1 cellular context compared by ENCODE assay signal in the genomic region with DNA sequence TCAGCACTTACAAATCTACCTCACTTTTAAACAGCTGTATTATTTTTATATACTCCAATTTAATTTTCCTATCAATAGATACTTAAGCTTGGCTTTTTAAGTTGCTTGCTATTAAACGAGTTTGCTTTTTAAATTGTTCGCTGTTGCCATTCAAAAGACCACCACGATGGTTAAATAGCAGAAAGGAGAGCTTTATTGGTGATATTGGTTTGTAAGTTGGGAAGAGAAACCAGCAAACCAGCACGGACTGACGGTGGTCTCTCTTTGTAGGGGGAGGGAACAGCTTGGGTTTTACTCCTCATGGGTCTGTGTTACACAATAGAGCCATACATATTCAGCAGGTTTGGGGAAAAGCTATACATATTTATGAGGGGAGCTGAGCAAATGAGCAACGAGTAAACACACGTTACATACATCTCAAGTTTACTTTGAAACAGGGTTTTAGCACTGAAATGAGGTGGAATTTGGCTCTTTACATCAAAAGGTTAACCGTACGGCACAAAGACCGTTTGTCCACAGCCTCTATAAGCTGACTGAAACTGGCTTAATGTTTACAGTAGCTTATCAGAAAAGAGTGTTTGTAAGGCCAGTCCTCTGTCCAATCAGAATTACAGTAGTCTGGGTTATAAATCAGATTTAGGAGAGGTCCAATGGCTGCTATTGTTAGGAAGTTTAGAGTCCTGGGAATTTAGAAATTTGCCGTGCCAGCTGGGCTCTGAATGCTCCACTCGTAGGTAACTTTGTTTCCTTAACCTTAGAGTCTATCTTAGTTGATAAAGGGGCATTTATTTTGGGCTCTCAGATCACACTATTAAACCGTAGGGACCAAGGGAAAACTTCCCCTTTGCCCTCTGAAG.
TF ChIP-seq lines count a peak whose summit lies in the region.

No MANE protein-coding gene starts in this region.

TF ChIP-seq in HepG2, 621 proteins besides CTCF, POLR2A, EP300 and RAD21 (continued from another document and continues in another):
- TF ChIP-seq, protein P1, sequence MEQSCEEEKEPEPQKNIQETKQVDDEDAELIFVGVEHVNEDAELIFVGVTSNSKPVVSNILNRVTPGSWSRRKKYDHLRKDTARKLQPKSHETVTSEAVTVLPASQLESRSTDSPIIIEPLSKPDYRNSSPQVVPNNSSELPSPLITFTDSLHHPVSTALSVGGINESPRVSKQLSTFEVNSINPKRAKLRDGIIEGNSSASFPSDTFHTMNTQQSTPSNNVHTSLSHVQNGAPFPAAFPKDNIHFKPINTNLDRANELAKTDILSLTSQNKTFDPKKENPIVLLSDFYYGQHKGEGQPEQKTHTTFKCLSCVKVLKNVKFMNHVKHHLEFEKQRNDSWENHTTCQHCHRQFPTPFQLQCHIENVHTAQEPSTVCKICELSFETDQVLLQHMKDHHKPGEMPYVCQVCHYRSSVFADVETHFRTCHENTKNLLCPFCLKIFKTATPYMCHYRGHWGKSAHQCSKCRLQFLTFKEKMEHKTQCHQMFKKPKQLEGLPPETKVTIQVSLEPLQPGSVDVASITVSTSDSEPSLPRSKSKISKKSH (CRISPR knock-in tag; IDR thresholded peaks at IDR 0.05; ENCODE audit: borderline replicate concordance), result no peak
- TF ChIP-seq IRX3 (CRISPR knock-in tag; IDR thresholded peaks at IDR 0.05; ENCODE audit: borderline replicate concordance, low read depth), result peak; percentile 74; the same call in 1 of the 2 replicates
- TF ChIP-seq TSC22D2 (CRISPR knock-in tag; IDR thresholded peaks at IDR 0.05; ENCODE audit: borderline replicate concordance), result peak; percentile 94; the same call in 1 of the 2 replicates
- TF ChIP-seq RBAK (CRISPR knock-in tag; IDR thresholded peaks at IDR 0.05), result peak; percentile 77; the same call in 1 of the 2 replicates
- TF ChIP-seq CBFB (CRISPR knock-in tag; IDR thresholded peaks at IDR 0.05), result peak; percentile 89
- peak; percentile 72 for TF ChIP-seq HOXA5 (CRISPR knock-in tag; IDR thresholded peaks at IDR 0.05)
- no peak for TF ChIP-seq MED13 (CRISPR knock-in tag; IDR thresholded peaks at IDR 0.05)
- TF ChIP-seq, protein P2, sequence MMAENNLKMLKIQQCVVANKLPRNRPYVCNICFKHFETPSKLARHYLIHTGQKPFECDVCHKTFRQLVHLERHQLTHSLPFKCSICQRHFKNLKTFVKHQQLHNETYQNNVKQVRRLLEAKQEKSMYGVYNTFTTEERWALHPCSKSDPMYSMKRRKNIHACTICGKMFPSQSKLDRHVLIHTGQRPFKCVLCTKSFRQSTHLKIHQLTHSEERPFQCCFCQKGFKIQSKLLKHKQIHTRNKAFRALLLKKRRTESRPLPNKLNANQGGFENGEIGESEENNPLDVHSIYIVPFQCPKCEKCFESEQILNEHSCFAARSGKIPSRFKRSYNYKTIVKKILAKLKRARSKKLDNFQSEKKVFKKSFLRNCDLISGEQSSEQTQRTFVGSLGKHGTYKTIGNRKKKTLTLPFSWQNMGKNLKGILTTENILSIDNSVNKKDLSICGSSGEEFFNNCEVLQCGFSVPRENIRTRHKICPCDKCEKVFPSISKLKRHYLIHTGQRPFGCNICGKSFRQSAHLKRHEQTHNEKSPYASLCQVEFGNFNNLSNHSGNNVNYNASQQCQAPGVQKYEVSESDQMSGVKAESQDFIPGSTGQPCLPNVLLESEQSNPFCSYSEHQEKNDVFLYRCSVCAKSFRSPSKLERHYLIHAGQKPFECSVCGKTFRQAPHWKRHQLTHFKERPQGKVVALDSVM (CRISPR knock-in tag; IDR thresholded peaks at IDR 0.05), result peak; percentile 40; the same call in 1 of the 2 replicates
- no peak for TF ChIP-seq POLR2AphosphoS2 (IDR thresholded peaks at IDR 0.05; ENCODE audit: low read depth, low read length)
- TF ChIP-seq MXI1 (IDR thresholded peaks at IDR 0.05; ENCODE audit: borderline replicate concordance, low read depth, low read length), result peak; percentile 51; the same call in 1 of the 3 replicates
- no peak for TF ChIP-seq ZNF850 (CRISPR knock-in tag; conservative IDR thresholded peaks at IDR 0.05)
- TF ChIP-seq SALL2 (CRISPR knock-in tag; IDR thresholded peaks at IDR 0.05), result no peak
- peak; percentile 80; the same call in 1 of the 2 replicates for TF ChIP-seq ZNF343 (CRISPR knock-in tag; IDR thresholded peaks at IDR 0.05)
- TF ChIP-seq, protein P3, sequence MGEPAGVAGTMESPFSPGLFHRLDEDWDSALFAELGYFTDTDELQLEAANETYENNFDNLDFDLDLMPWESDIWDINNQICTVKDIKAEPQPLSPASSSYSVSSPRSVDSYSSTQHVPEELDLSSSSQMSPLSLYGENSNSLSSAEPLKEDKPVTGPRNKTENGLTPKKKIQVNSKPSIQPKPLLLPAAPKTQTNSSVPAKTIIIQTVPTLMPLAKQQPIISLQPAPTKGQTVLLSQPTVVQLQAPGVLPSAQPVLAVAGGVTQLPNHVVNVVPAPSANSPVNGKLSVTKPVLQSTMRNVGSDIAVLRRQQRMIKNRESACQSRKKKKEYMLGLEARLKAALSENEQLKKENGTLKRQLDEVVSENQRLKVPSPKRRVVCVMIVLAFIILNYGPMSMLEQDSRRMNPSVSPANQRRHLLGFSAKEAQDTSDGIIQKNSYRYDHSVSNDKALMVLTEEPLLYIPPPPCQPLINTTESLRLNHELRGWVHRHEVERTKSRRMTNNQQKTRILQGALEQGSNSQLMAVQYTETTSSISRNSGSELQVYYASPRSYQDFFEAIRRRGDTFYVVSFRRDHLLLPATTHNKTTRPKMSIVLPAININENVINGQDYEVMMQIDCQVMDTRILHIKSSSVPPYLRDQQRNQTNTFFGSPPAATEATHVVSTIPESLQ (CRISPR knock-in tag; conservative IDR thresholded peaks at IDR 0.05), result no peak
- TF ChIP-seq SMAD1 (CRISPR knock-in tag; IDR thresholded peaks at IDR 0.05; ENCODE audit: borderline replicate concordance, low read depth), result no peak
- TF ChIP-seq ZNF510 (CRISPR knock-in tag; IDR thresholded peaks at IDR 0.05; ENCODE audit: low read depth), result peak; percentile 74; the same call in 1 of the 2 replicates
- no peak; the same call in 1 of the 2 replicates for TF ChIP-seq ZNF772 (CRISPR knock-in tag; IDR thresholded peaks at IDR 0.05)
- no peak for TF ChIP-seq FLYWCH1 (CRISPR knock-in tag; IDR thresholded peaks at IDR 0.05)
- TF ChIP-seq PHF5A (CRISPR knock-in tag; IDR thresholded peaks at IDR 0.05; ENCODE audit: low read depth, unreplicated experiment), result peak; percentile 83
- no peak; the same call in 1 of the 2 replicates for TF ChIP-seq ZNF747 (CRISPR knock-in tag; IDR thresholded peaks at IDR 0.05; ENCODE audit: borderline replicate concordance)
- TF ChIP-seq, protein P4, sequence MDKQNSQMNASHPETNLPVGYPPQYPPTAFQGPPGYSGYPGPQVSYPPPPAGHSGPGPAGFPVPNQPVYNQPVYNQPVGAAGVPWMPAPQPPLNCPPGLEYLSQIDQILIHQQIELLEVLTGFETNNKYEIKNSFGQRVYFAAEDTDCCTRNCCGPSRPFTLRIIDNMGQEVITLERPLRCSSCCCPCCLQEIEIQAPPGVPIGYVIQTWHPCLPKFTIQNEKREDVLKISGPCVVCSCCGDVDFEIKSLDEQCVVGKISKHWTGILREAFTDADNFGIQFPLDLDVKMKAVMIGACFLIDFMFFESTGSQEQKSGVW (CRISPR knock-in tag; IDR thresholded peaks at IDR 0.05; ENCODE audit: borderline replicate concordance), result no peak
- TF ChIP-seq, protein P5, sequence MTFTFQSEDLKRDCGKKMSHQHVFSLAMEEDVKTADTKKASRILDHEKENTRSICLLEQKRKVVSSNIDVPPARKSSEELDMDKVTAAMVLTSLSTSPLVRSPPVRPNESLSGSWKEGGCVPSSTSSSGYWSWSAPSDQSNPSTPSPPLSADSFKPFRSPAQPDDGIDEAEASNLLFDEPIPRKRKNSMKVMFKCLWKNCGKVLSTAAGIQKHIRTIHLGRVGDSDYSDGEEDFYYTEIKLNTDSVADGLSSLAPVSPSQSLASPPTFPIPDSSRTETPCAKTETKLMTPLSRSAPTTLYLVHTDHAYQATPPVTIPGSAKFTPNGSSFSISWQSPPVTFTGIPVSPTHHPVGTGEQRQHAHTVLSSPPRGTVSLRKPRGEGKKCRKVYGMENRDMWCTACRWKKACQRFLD (CRISPR knock-in tag; IDR thresholded peaks at IDR 0.05; ENCODE audit: borderline replicate concordance), result no peak; the same call in 1 of the 2 replicates
- TF ChIP-seq ZNF780A (CRISPR knock-in tag; IDR thresholded peaks at IDR 0.05), result 0 out of 2 replicates have a peak, but pooled peaks have one; percentile 83
- TF ChIP-seq MTA1 (CRISPR knock-in tag; IDR thresholded peaks at IDR 0.05; ENCODE audit: borderline replicate concordance), result no peak; the same call in 1 of the 2 replicates
- no peak for TF ChIP-seq ZNF235 (CRISPR knock-in tag; IDR thresholded peaks at IDR 0.05; ENCODE audit: borderline replicate concordance)
- no peak; the same call in 1 of the 2 replicates for TF ChIP-seq ZNF703 (CRISPR knock-in tag; IDR thresholded peaks at IDR 0.05; ENCODE audit: borderline replicate concordance)
- TF ChIP-seq ZNF644 (CRISPR knock-in tag; IDR thresholded peaks at IDR 0.05; ENCODE audit: low read depth), result peak; percentile 63; the same call in 1 of the 2 replicates
- TF ChIP-seq ZFP37 (CRISPR knock-in tag; IDR thresholded peaks at IDR 0.05; ENCODE audit: borderline replicate concordance), result no peak
- TF ChIP-seq, protein P6, sequence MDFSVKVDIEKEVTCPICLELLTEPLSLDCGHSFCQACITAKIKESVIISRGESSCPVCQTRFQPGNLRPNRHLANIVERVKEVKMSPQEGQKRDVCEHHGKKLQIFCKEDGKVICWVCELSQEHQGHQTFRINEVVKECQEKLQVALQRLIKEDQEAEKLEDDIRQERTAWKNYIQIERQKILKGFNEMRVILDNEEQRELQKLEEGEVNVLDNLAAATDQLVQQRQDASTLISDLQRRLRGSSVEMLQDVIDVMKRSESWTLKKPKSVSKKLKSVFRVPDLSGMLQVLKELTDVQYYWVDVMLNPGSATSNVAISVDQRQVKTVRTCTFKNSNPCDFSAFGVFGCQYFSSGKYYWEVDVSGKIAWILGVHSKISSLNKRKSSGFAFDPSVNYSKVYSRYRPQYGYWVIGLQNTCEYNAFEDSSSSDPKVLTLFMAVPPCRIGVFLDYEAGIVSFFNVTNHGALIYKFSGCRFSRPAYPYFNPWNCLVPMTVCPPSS (IDR thresholded peaks at IDR 0.05), result no peak
- TF ChIP-seq SIN3B (IDR thresholded peaks at IDR 0.05; ENCODE audit: low read length), result no peak
- TF ChIP-seq, protein P7, sequence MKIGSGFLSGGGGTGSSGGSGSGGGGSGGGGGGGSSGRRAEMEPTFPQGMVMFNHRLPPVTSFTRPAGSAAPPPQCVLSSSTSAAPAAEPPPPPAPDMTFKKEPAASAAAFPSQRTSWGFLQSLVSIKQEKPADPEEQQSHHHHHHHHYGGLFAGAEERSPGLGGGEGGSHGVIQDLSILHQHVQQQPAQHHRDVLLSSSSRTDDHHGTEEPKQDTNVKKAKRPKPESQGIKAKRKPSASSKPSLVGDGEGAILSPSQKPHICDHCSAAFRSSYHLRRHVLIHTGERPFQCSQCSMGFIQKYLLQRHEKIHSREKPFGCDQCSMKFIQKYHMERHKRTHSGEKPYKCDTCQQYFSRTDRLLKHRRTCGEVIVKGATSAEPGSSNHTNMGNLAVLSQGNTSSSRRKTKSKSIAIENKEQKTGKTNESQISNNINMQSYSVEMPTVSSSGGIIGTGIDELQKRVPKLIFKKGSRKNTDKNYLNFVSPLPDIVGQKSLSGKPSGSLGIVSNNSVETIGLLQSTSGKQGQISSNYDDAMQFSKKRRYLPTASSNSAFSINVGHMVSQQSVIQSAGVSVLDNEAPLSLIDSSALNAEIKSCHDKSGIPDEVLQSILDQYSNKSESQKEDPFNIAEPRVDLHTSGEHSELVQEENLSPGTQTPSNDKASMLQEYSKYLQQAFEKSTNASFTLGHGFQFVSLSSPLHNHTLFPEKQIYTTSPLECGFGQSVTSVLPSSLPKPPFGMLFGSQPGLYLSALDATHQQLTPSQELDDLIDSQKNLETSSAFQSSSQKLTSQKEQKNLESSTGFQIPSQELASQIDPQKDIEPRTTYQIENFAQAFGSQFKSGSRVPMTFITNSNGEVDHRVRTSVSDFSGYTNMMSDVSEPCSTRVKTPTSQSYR (CRISPR knock-in tag; IDR thresholded peaks at IDR 0.05; ENCODE audit: borderline replicate concordance), result peak; percentile 71
- TF ChIP-seq, protein P8, sequence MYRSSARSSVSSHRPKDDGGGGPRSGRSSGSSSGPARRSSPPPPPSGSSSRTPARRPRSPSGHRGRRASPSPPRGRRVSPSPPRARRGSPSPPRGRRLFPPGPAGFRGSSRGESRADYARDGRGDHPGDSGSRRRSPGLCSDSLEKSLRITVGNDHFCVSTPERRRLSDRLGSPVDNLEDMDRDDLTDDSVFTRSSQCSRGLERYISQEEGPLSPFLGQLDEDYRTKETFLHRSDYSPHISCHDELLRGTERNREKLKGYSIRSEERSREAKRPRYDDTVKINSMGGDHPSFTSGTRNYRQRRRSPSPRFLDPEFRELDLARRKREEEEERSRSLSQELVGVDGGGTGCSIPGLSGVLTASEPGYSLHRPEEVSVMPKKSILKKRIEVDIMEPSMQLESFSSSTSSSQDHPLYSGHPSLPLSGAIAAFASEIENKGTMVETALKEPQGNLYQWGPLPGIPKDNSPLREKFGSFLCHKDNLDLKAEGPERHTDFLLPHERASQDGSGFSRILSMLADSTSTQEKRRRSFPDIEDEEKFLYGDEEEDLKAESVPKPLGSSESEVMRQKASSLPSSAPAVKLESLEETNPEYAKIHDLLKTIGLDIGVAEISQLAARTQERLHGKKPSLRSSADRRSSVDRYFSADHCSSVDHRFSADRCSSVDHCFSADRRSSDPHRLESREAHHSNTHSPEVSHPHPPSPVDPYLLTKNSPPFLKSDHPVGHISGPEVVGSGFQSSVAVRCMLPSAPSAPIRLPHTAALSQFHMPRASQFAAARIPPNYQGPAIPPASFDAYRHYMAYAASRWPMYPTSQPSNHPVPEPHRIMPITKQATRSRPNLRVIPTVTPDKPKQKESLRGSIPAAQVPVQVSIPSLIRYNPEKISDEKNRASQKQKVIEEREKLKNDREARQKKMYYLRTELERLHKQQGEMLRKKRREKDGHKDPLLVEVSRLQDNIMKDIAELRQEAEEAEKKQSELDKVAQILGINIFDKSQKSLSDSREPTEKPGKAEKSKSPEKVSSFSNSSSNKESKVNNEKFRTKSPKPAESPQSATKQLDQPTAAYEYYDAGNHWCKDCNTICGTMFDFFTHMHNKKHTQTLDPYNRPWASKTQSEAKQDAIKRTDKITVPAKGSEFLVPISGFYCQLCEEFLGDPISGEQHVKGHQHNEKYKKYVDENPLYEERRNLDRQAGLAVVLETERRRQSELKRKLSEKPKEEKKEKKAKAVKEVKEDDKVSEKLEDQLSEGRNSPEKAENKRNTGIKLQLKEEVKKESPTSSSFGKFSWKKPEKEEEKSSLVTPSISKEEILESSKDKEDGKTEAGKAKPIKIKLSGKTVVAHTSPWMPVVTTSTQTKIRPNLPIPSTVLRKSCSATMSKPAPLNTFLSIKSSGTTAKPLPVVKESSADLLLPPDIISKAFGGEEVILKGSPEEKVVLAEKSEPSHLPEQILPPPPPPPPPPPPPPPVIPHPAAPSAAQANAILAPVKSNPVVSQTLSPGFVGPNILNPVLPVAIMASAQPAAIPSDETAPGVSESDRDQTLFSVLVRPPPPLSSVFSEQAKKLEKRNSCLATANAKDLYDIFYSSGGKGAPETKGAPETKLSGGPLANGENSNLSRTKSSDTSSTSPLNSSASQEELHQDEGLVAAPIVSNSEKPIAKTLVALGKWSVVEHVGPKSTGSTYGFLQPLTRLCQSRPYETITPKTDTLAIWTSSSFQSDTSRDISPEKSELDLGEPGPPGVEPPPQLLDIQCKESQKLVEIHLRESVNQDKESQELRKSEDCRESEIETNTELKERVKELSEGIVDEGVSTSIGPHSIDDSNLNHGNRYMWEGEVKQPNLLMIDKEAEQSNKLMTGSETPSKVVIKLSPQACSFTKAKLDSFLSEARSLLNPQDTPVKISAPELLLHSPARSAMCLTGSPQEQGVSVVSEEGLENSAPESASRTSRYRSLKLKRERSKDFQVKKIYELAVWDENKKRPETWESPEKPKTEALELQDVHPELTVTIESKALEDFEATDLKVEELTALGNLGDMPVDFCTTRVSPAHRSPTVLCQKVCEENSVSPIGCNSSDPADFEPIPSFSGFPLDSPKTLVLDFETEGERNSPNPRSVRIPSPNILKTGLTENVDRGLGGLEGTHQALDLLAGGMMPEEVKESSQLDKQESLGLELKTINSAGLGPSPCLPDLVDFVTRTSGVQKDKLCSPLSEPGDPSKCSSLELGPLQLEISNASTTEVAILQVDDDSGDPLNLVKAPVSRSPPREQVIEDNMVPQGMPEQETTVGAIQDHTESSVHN (CRISPR knock-in tag; IDR thresholded peaks at IDR 0.05), result no peak
- no peak for TF ChIP-seq NCOA5 (CRISPR knock-in tag; IDR thresholded peaks at IDR 0.05)
